ENCODE assay signal across 8 cellular contexts in the genomic region with DNA sequence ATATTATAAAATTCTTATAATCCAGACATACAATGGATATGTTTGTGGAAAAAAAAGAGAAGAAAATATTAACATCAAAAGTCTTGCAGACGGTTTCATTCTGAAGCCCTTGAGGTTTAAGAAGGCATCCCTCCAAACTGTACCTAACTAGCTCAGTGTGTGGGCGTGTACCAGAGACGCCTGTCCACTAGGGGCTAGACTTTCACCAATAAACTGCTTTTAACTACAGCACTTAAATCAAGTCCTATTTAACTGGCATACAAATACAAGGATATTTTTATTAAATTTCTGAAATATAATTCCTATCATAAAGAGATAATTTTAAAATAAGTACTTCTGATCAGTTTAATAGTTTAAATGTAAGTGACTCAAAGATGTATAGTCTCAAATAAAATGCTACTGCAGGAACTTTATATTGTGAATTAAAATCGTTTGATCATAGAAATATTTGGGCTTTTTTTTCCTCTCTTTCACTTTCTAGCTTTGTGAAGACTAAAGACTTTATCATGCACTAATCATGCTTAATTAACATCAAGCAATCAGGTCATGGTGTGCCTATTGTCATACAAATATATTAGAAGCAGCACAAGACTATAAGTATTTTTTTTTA.
DNase-seq lines count a peak whose midpoint lies in the region; ATAC-seq, FAIRE-seq and TF ChIP-seq lines count a peak whose summit lies in the region.

No MANE protein-coding gene starts in this region.

- peak; percentile 52 for TF ChIP-seq CTCF in Panc1 (IDR thresholded peaks at IDR 0.05)

- no peak overlapping the region for H3K27ac ChIP-seq in Panc1 (ENCODE audit: low read length)

- ATAC-seq in HG03280 (IDR thresholded peaks at IDR 0.05; ENCODE audit: unreplicated experiment) (peak; percentile 50), Panc1 (no peak), GM19397 (IDR thresholded peaks at IDR 0.05; ENCODE audit: unreplicated experiment) (no peak)

- no peaks in the 10 kb centered on the region for H3K9me3 ChIP-seq in Panc1 (ENCODE audit: control insufficient read depth, insufficient read depth, low read depth, low read length)

- in situ Hi-C loops in Panc1 (cut with HindIII; ENCODE audit: low pct_unique_long_range_greater_than_20kb, low sequenced_read_pairs): no loop called here

- no peak overlapping the region for H3K4me3 ChIP-seq in Panc1 (ENCODE audit: low read depth in 2 of 2, low read length in 2 of 2)

- no peak for TF ChIP-seq POLR2A in GM12892 (IDR thresholded peaks at IDR 0.05; ENCODE audit: low read depth, low read length)

- DNase-seq in DMS53 (lab: John Stamatoyannopoulos, UW) (peak; percentile 71), Panc1 (ENCODE audit: low read depth, low spot score) (no peak), glomerular visceral epithelial cell (ENCODE audit: extremely low spot score) (peak; percentile 55), posterior vena cava (ENCODE audit: low spot score) (no peak), cerebellum (ENCODE audit: low spot score) (no peak), GM12892 (ENCODE audit: insufficient read length) (no peak)

- BruUV-seq in Panc1 (replicated peaks; lab: Mats Ljungman, UMichigan): no TSS peak

- H3K4me1 ChIP-seq in Panc1 (ENCODE audit: control insufficient read depth, insufficient read depth, low read length): no peaks in the 10 kb centered on the region

- POLR2A ChIA-PET in Panc1 (lab: Charles Lee): interaction anchor here (0.6 kb wide), 1 partner anchor 154 kb away, joined by 10 read pairs; no protein-coding TSS in a partner anchor

- H3K27me3 ChIP-seq in Panc1 (ENCODE audit: control insufficient read depth, insufficient read depth, low read length): no peaks in the 10 kb centered on the region

- H3K36me3 ChIP-seq in Panc1 (ENCODE audit: control insufficient read depth, insufficient read depth, low read length): no peaks in the 10 kb centered on the region; the same call in 1 of the 2 replicates

- intact Hi-C loops in Panc1 (cut with micrococcal nuclease; ENCODE audit: unreplicated experiment) (no loop called here), posterior vena cava (cut with DNase I) (no loop called here)

- FAIRE-seq in GM12892 (lab: Jason Lieb, UNC): no peak

- CTCF ChIA-PET in Panc1 (lab: Charles Lee): no interaction called here

Comparison
In these comparisons a context has a peak if more than half of its experiments do, and no peak if none do; other contexts are left out.
1. DNase-seq: peak in DMS53 (single experiment) and glomerular visceral epithelial cell (single experiment); none in Panc1 (single experiment), posterior vena cava (single experiment), cerebellum (single experiment) and GM12892 (single experiment).